ENCODE assay signal across 1 cellular context in the genomic region with DNA sequence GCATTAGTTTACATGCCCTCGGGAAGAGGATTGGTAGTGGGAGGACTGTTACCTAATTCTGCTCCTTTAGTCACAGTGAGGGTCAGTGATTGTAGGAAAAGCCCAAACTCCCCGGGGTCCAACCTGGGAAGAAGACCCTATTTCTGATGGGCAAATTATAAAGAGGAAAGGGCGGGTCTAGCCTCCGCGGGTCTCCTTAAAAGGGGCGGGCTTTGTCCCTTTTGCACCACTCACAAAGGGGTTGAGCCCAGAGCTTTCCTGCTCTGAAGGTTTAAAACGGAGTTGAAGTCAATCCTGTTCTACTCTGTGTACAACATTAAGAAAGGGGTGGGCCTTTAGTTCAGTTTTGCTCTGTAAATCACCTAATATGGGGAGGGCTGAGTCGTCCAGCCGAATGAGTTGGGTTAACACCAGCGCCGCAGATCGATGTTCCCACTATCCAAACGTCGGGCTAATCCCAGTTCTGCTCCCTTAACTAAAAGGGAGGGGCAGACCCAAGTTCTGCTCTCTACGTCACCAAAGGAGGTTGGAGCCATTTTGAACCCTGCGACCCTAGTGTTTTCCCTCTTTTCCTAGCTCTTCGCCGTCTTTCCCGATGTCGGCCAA.
TF ChIP-seq lines count a peak whose summit lies in the region.

No MANE protein-coding gene starts in this region.

TF ChIP-seq in HepG2, 621 proteins besides CTCF, POLR2A, EP300 and RAD21 (continued from another document and continues in another):
- TF ChIP-seq IKZF4 (CRISPR knock-in tag; IDR thresholded peaks at IDR 0.05; ENCODE audit: borderline replicate concordance, low read depth, not compliant biosample characterization) (no peak), HDAC6 (IDR thresholded peaks at IDR 0.05; ENCODE audit: low read depth, low read length) (no peak), GTF2F1 (IDR thresholded peaks at IDR 0.05; ENCODE audit: low read length) (0 out of 2 replicates have a peak, but pooled peaks have one; percentile 14), ATM (IDR thresholded peaks at IDR 0.05; ENCODE audit: borderline replicate concordance) (no peak), SMYD3 (CRISPR knock-in tag; IDR thresholded peaks at IDR 0.05) (no peak), HNRNPUL1 (IDR thresholded peaks at IDR 0.05; ENCODE audit: low read depth, low read length) (no peak), FOSL1 (CRISPR knock-in tag; IDR thresholded peaks at IDR 0.05; ENCODE audit: borderline replicate concordance) (no peak), DNMT3B (CRISPR knock-in tag; conservative IDR thresholded peaks at IDR 0.05) (no peak), ZNF234 (CRISPR knock-in tag; conservative IDR thresholded peaks at IDR 0.05) (no peak), MTF2 (CRISPR knock-in tag; IDR thresholded peaks at IDR 0.05; ENCODE audit: borderline replicate concordance) (no peak), DNMT1 (CRISPR knock-in tag; IDR thresholded peaks at IDR 0.05) (no peak), ATRX (CRISPR knock-in tag; IDR thresholded peaks at IDR 0.05; ENCODE audit: borderline replicate concordance) (no peak), PHF5A (CRISPR knock-in tag; IDR thresholded peaks at IDR 0.05; ENCODE audit: low read depth, unreplicated experiment) (peak; percentile 17), SAP130 (CRISPR knock-in tag; IDR thresholded peaks at IDR 0.05; ENCODE audit: low read depth) (0 out of 2 replicates have a peak, but pooled peaks have one; percentile 6), SATB2 (CRISPR knock-in tag; IDR thresholded peaks at IDR 0.05) (no peak), SRF (IDR thresholded peaks at IDR 0.05; ENCODE audit: low read depth, low read length) (no peak), ZNF839 (CRISPR knock-in tag; IDR thresholded peaks at IDR 0.05; ENCODE audit: borderline replicate concordance) (no peak), ZKSCAN1 (IDR thresholded peaks at IDR 0.05; ENCODE audit: low read length) (no peak), PTBP1 (IDR thresholded peaks at IDR 0.05; ENCODE audit: low read depth, low read length, poor library complexity, severe bottlenecking) (no peak), MBNL3 (CRISPR knock-in tag; conservative IDR thresholded peaks at IDR 0.05) (no peak), JARID2 (CRISPR knock-in tag; IDR thresholded peaks at IDR 0.05; ENCODE audit: insufficient replicate concordance) (no peak)
- TF ChIP-seq, protein P1, sequence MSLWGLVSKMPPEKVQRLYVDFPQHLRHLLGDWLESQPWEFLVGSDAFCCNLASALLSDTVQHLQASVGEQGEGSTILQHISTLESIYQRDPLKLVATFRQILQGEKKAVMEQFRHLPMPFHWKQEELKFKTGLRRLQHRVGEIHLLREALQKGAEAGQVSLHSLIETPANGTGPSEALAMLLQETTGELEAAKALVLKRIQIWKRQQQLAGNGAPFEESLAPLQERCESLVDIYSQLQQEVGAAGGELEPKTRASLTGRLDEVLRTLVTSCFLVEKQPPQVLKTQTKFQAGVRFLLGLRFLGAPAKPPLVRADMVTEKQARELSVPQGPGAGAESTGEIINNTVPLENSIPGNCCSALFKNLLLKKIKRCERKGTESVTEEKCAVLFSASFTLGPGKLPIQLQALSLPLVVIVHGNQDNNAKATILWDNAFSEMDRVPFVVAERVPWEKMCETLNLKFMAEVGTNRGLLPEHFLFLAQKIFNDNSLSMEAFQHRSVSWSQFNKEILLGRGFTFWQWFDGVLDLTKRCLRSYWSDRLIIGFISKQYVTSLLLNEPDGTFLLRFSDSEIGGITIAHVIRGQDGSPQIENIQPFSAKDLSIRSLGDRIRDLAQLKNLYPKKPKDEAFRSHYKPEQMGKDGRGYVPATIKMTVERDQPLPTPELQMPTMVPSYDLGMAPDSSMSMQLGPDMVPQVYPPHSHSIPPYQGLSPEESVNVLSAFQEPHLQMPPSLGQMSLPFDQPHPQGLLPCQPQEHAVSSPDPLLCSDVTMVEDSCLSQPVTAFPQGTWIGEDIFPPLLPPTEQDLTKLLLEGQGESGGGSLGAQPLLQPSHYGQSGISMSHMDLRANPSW (CRISPR knock-in tag; IDR thresholded peaks at IDR 0.05; ENCODE audit: borderline replicate concordance): no peak
- TF ChIP-seq, protein P2, sequence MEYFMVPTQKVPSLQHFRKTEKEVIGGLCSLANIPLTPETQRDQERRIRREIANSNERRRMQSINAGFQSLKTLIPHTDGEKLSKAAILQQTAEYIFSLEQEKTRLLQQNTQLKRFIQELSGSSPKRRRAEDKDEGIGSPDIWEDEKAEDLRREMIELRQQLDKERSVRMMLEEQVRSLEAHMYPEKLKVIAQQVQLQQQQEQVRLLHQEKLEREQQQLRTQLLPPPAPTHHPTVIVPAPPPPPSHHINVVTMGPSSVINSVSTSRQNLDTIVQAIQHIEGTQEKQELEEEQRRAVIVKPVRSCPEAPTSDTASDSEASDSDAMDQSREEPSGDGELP (IDR thresholded peaks at IDR 0.05; ENCODE audit: borderline replicate concordance, low read depth): no peak
- TF ChIP-seq, protein P3, sequence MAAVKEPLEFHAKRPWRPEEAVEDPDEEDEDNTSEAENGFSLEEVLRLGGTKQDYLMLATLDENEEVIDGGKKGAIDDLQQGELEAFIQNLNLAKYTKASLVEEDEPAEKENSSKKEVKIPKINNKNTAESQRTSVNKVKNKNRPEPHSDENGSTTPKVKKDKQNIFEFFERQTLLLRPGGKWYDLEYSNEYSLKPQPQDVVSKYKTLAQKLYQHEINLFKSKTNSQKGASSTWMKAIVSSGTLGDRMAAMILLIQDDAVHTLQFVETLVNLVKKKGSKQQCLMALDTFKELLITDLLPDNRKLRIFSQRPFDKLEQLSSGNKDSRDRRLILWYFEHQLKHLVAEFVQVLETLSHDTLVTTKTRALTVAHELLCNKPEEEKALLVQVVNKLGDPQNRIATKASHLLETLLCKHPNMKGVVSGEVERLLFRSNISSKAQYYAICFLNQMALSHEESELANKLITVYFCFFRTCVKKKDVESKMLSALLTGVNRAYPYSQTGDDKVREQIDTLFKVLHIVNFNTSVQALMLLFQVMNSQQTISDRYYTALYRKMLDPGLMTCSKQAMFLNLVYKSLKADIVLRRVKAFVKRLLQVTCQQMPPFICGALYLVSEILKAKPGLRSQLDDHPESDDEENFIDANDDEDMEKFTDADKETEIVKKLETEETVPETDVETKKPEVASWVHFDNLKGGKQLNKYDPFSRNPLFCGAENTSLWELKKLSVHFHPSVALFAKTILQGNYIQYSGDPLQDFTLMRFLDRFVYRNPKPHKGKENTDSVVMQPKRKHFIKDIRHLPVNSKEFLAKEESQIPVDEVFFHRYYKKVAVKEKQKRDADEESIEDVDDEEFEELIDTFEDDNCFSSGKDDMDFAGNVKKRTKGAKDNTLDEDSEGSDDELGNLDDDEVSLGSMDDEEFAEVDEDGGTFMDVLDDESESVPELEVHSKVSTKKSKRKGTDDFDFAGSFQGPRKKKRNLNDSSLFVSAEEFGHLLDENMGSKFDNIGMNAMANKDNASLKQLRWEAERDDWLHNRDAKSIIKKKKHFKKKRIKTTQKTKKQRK (IDR thresholded peaks at IDR 0.05; ENCODE audit: low read length): no peak
- TF ChIP-seq, protein P4, sequence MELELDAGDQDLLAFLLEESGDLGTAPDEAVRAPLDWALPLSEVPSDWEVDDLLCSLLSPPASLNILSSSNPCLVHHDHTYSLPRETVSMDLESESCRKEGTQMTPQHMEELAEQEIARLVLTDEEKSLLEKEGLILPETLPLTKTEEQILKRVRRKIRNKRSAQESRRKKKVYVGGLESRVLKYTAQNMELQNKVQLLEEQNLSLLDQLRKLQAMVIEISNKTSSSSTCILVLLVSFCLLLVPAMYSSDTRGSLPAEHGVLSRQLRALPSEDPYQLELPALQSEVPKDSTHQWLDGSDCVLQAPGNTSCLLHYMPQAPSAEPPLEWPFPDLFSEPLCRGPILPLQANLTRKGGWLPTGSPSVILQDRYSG (CRISPR knock-in tag; IDR thresholded peaks at IDR 0.05): no peak
- TF ChIP-seq, protein P5, sequence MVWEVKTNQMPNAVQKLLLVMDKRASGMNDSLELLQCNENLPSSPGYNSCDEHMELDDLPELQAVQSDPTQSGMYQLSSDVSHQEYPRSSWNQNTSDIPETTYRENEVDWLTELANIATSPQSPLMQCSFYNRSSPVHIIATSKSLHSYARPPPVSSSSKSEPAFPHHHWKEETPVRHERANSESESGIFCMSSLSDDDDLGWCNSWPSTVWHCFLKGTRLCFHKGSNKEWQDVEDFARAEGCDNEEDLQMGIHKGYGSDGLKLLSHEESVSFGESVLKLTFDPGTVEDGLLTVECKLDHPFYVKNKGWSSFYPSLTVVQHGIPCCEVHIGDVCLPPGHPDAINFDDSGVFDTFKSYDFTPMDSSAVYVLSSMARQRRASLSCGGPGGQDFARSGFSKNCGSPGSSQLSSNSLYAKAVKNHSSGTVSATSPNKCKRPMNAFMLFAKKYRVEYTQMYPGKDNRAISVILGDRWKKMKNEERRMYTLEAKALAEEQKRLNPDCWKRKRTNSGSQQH (CRISPR knock-in tag; IDR thresholded peaks at IDR 0.05; ENCODE audit: low read depth): 0 out of 2 replicates have a peak, but pooled peaks have one; percentile 42
- TF ChIP-seq, protein P6, sequence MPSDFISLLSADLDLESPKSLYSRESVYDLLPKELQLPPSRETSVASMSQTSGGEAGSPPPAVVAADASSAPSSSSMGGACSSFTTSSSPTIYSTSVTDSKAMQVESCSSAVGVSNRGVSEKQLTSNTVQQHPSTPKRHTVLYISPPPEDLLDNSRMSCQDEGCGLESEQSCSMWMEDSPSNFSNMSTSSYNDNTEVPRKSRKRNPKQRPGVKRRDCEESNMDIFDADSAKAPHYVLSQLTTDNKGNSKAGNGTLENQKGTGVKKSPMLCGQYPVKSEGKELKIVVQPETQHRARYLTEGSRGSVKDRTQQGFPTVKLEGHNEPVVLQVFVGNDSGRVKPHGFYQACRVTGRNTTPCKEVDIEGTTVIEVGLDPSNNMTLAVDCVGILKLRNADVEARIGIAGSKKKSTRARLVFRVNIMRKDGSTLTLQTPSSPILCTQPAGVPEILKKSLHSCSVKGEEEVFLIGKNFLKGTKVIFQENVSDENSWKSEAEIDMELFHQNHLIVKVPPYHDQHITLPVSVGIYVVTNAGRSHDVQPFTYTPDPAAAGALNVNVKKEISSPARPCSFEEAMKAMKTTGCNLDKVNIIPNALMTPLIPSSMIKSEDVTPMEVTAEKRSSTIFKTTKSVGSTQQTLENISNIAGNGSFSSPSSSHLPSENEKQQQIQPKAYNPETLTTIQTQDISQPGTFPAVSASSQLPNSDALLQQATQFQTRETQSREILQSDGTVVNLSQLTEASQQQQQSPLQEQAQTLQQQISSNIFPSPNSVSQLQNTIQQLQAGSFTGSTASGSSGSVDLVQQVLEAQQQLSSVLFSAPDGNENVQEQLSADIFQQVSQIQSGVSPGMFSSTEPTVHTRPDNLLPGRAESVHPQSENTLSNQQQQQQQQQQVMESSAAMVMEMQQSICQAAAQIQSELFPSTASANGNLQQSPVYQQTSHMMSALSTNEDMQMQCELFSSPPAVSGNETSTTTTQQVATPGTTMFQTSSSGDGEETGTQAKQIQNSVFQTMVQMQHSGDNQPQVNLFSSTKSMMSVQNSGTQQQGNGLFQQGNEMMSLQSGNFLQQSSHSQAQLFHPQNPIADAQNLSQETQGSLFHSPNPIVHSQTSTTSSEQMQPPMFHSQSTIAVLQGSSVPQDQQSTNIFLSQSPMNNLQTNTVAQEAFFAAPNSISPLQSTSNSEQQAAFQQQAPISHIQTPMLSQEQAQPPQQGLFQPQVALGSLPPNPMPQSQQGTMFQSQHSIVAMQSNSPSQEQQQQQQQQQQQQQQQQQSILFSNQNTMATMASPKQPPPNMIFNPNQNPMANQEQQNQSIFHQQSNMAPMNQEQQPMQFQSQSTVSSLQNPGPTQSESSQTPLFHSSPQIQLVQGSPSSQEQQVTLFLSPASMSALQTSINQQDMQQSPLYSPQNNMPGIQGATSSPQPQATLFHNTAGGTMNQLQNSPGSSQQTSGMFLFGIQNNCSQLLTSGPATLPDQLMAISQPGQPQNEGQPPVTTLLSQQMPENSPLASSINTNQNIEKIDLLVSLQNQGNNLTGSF (CRISPR knock-in tag; IDR thresholded peaks at IDR 0.05): no peak
